Comparison of ENCODE assay signal across 11 cellular contexts in the genomic region with DNA sequence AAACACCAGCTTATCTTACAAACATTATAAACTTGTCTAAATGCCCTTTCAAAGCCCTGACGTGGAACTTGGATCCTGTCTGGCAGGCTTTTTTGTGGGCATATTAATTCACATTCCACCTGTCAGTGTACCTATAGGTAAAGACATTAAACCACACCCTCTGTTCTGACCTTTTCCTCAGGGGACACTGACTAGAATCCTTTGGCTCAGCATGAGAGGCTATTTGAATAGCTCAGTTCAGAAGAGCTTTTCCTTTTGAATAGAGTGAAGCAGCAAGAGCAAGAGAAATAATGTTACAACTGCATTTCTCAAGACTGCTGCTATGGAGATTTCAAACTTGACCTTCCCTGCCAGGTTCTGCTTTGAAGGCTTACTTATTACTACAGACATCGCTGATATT.
A peak's percentile ranks its signal among the peaks of the same experiment; 100 is the strongest.
DNase-seq lines count a peak whose midpoint lies in the region; ATAC-seq and TF ChIP-seq lines count a peak whose summit lies in the region.
"Had no signal": no experiment of that assay in that cellular context is flagged by ENCODE, and none has a peak within 500 bp of the region (broad histone marks: within the 10 kb centered on the region; RNA-seq: fewer than 3 reads in every experiment).

No MANE protein-coding gene starts in this region.

- intact Hi-C loops in right cardiac atrium (cut with DNase I) (no loop called here), sciatic nerve (cut with DNase I) (no loop called here)

- H3K27ac ChIP-seq in Peyer's patch, result peak overlapping the region in 3 of 4 donors; percentile 21 to 60 (median 51)
- peak overlapping the region; percentile 58 for H3K27ac ChIP-seq in right cardiac atrium (ENCODE audit: low read length)
- H3K27ac ChIP-seq: coronary artery had no signal

- H3K36me3 ChIP-seq in Peyer's patch, result peaks cover 0 to 31% (median 0%) of the 10 kb centered on the region in 3 donors

- TF ChIP-seq POLR2A in Peyer's patch (IDR thresholded peaks at IDR 0.05), result peak; percentile 29 to 40

- no peaks in the 10 kb centered on the region for H3K4me1 ChIP-seq in Peyer's patch
- H3K4me1 ChIP-seq in right cardiac atrium (ENCODE audit: control insufficient read depth, insufficient read depth, low read length), result no peaks in the 10 kb centered on the region

- DNase-seq in NCI-H1417 (lab: John Stamatoyannopoulos, UW), result peak; percentile 17 to 75 (median 67)
- DNase-seq in NCI-H1417 treated with DMSO at 0.1 percent for 48 hours (lab: John Stamatoyannopoulos, UW), result no peak
- peak in 1 of 3 donors; percentile 81 for DNase-seq in Peyer's patch
- no peak for DNase-seq in right cardiac atrium
- no peak for DNase-seq in sciatic nerve (ENCODE audit: low spot score)
- DNase-seq in stimulated activated naive CD4-positive, alpha-beta T cell (lab: John Stamatoyannopoulos, UW), result no peak
- DNase-seq in DMS79 (lab: John Stamatoyannopoulos, UW), result no peak
- DNase-seq: kidney glomerular epithelial cell; stimulated activated CD4-positive, alpha-beta T cell treated with anti-CD3 and anti-CD28 coated beads, Interleukin-2, amount 100 ng/mL, for 24 hours had no signal

- H3K27me3 ChIP-seq in Peyer's patch (no peaks in the 10 kb centered on the region), right cardiac atrium (ENCODE audit: control insufficient read depth, insufficient read depth) (no peaks in the 10 kb centered on the region)

- no peak for TF ChIP-seq CTCF in Peyer's patch (IDR thresholded peaks at IDR 0.05)

- no peaks in the 10 kb centered on the region for H3K9me3 ChIP-seq in Peyer's patch
- H3K9me3 ChIP-seq in right cardiac atrium (ENCODE audit: control insufficient read depth, low read length), result no peaks in the 10 kb centered on the region

- peak overlapping the region in 2 of 4 donors; percentile 24 to 35 for H3K4me3 ChIP-seq in Peyer's patch
- no peak overlapping the region for H3K4me3 ChIP-seq in right cardiac atrium (ENCODE audit: low read length)
- H3K4me3 ChIP-seq: coronary artery had no signal

- 70% methylated on average over 2 of the region's 2 CpGs for WGBS in right cardiac atrium

- ATAC-seq in right cardiac atrium (peak; percentile 38 to 50), sciatic nerve (peak; percentile 49), HG03025 (IDR thresholded peaks at IDR 0.05; ENCODE audit: low FRiP score, unreplicated experiment) (no peak)

Comparison
In these comparisons a context has a peak if more than half of its experiments do, and no peak if none do; other contexts are left out.
1. DNase-seq: peak in NCI-H1417 (3 of 3); none in NCI-H1417 treated with DMSO at 0.1 percent for 48 hours (single experiment), right cardiac atrium (0 of 3), sciatic nerve (single experiment), stimulated activated naive CD4-positive, alpha-beta T cell (0 of 6) and DMS79 (single experiment).